Comparison of ENCODE assay signal across 3 cellular contexts in genomic region chr12:76895796-76896195, GRCh38.
TF ChIP-seq lines count a peak whose summit lies in the region.

No MANE protein-coding gene starts in this region.

TF ChIP-seq in A549, 52 proteins besides CTCF, POLR2A, EP300 and RAD21:
- TF ChIP-seq CBX8 (IDR thresholded peaks at IDR 0.05) = no peak
- no peak for TF ChIP-seq JUNB (IDR thresholded peaks at IDR 0.05)
- TF ChIP-seq ZFP36 (IDR thresholded peaks at IDR 0.05; ENCODE audit: borderline replicate concordance, partially characterized antibody) = no peak
- TF ChIP-seq ZC3H11A (IDR thresholded peaks at IDR 0.05) = no peak
- no peak for TF ChIP-seq EHF (CRISPR knock-in tag; IDR thresholded peaks at IDR 0.05)
- TF ChIP-seq PHF8 (IDR thresholded peaks at IDR 0.05; ENCODE audit: borderline replicate concordance, low read depth) = no peak
- no peak for TF ChIP-seq CEBPB (IDR thresholded peaks at IDR 0.05)
- TF ChIP-seq CHD2 (IDR thresholded peaks at IDR 0.05; ENCODE audit: low read length, partially characterized antibody) = no peak
- no peak for TF ChIP-seq MAFK (IDR thresholded peaks at IDR 0.05; ENCODE audit: partially characterized antibody)
- TF ChIP-seq HOXB5 (CRISPR knock-in tag; IDR thresholded peaks at IDR 0.05) = no peak
TF ChIP-seq in A549: peak in this region for 0.

TF ChIP-seq in GM23338, 12 proteins besides CTCF, POLR2A, EP300 and RAD21:
- no peak for TF ChIP-seq ETS1 (IDR thresholded peaks at IDR 0.05)
- TF ChIP-seq EZH2phosphoT487 (IDR thresholded peaks at IDR 0.05; ENCODE audit: unreplicated experiment) = no peak
- no peak for TF ChIP-seq ZNF331 (CRISPR knock-in tag; IDR thresholded peaks at IDR 0.05; ENCODE audit: low read depth)
- no peak for TF ChIP-seq CREB1 (CRISPR knock-in tag; IDR thresholded peaks at IDR 0.05; ENCODE audit: low read depth)
TF ChIP-seq in GM23338: peak in this region for 0.

TF ChIP-seq in H1, 55 proteins besides CTCF, POLR2A, EP300 and RAD21:
- TF ChIP-seq BCL11A (IDR thresholded peaks at IDR 0.05; ENCODE audit: low read depth in 2 of 2, low read length in 2 of 2) (no peak), EGR1 (IDR thresholded peaks at IDR 0.05; ENCODE audit: borderline replicate concordance, low read depth, low read length) (no peak), CHD2 (IDR thresholded peaks at IDR 0.05; ENCODE audit: low read length) (no peak), BACH1 (IDR thresholded peaks at IDR 0.05; ENCODE audit: low read length) (no peak)
